In the genomic region with DNA sequence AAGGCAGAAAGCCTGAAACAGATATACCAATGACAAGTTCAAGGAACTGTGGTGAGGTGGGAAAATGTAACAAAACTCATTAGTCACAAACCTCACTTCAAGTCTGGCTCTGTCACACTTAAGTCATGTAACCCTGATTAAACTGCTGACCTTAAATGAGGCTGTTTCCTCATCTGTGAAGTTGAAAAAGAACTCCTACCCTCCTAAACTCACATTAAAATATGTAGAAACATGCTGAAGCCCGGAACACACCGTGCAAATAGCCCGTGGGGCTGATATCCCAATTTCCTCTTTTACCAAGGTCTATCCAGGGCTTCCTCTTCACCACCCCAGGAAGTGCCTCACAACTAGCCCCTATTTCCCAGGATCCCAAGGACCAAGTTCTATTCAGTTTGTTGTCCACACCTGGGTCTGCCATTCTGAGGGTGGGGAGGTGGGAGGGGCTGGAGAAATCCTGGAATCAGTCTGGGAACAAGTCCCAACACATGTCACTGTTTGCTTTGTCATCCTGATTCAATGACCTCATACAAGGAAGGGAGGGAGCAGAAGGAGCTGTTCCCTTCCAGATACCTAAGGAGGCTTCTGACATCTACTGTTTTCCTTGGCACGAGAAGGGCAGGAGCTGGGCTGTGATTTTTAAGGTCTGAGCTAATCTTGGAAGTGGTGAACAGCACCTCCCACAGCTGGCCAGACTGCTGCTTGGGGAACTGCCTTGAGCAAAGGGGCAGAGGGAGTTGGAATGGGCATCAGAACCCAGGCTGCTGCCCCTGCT, we compare ENCODE assay signal across 1 cellular context.
TF ChIP-seq lines count a peak whose summit lies in the region.

No MANE protein-coding gene starts in this region.

TF ChIP-seq in HEK293, 187 proteins besides CTCF, POLR2A, EP300 and RAD21 (continued from another document and continues in another):
- TF ChIP-seq, protein P1, sequence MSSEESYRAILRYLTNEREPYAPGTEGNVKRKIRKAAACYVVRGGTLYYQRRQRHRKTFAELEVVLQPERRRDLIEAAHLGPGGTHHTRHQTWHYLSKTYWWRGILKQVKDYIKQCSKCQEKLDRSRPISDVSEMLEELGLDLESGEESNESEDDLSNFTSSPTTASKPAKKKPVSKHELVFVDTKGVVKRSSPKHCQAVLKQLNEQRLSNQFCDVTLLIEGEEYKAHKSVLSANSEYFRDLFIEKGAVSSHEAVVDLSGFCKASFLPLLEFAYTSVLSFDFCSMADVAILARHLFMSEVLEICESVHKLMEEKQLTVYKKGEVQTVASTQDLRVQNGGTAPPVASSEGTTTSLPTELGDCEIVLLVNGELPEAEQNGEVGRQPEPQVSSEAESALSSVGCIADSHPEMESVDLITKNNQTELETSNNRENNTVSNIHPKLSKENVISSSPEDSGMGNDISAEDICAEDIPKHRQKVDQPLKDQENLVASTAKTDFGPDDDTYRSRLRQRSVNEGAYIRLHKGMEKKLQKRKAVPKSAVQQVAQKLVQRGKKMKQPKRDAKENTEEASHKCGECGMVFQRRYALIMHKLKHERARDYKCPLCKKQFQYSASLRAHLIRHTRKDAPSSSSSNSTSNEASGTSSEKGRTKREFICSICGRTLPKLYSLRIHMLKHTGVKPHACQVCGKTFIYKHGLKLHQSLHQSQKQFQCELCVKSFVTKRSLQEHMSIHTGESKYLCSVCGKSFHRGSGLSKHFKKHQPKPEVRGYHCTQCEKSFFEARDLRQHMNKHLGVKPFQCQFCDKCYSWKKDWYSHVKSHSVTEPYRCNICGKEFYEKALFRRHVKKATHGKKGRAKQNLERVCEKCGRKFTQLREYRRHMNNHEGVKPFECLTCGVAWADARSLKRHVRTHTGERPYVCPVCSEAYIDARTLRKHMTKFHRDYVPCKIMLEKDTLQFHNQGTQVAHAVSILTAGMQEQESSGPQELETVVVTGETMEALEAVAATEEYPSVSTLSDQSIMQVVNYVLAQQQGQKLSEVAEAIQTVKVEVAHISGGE (tag by site-specific recombination; conservative IDR thresholded peaks at IDR 0.05; ENCODE audit: low read depth) = no peak
- TF ChIP-seq KLF7 (tag by site-specific recombination; IDR thresholded peaks at IDR 0.05; ENCODE audit: borderline replicate concordance) (0 out of 2 replicates have a peak, but pooled peaks have one; percentile 21), ZSCAN5A (tag by site-specific recombination; IDR thresholded peaks at IDR 0.05) (no peak), ZNF645 (tag by site-specific recombination; IDR thresholded peaks at IDR 0.05) (no peak), ZNF544 (tag by site-specific recombination; IDR thresholded peaks at IDR 0.05) (no peak), ZNF10 (tag by site-specific recombination; IDR thresholded peaks at IDR 0.05) (no peak), ZNF521 (tag by site-specific recombination; IDR thresholded peaks at IDR 0.05) (no peak), IKZF3 (tag by site-specific recombination; IDR thresholded peaks at IDR 0.05) (peak; percentile 77), ZXDB (tag by site-specific recombination; IDR thresholded peaks at IDR 0.05) (peak; percentile 76), ZBTB26 (tag by site-specific recombination; optimal IDR thresholded peaks at IDR 0.05) (no peak), ZNF48 (tag by site-specific recombination; IDR thresholded peaks at IDR 0.05) (no peak), EGR2 (tag by site-specific recombination; IDR thresholded peaks at IDR 0.05; ENCODE audit: low read depth) (no peak), ZSCAN18 (tag by site-specific recombination; IDR thresholded peaks at IDR 0.05) (no peak), ZNF621 (tag by site-specific recombination; IDR thresholded peaks at IDR 0.05) (no peak), ZNF768 (tag by site-specific recombination; IDR thresholded peaks at IDR 0.05) (0 out of 2 replicates have a peak, but pooled peaks have one; percentile 7), ZNF214 (tag by site-specific recombination; IDR thresholded peaks at IDR 0.05; ENCODE audit: borderline replicate concordance) (no peak), MZF1 (tag by site-specific recombination; IDR thresholded peaks at IDR 0.05; ENCODE audit: borderline replicate concordance) (peak; percentile 72; the same call in 1 of the 2 replicates), ZNF202 (tag by site-specific recombination; IDR thresholded peaks at IDR 0.05; ENCODE audit: borderline replicate concordance) (no peak), ZNF624 (tag by site-specific recombination; IDR thresholded peaks at IDR 0.05) (no peak), HOXC10 (CRISPR knock-in tag; IDR thresholded peaks at IDR 0.05) (no peak), BCL11A (tag by site-specific recombination; IDR thresholded peaks at IDR 0.05; ENCODE audit: low read depth) (peak; percentile 66; the same call in 1 of the 2 replicates), ZNF629 (tag by site-specific recombination; IDR thresholded peaks at IDR 0.05) (peak; percentile 97)
- TF ChIP-seq, protein P2, sequence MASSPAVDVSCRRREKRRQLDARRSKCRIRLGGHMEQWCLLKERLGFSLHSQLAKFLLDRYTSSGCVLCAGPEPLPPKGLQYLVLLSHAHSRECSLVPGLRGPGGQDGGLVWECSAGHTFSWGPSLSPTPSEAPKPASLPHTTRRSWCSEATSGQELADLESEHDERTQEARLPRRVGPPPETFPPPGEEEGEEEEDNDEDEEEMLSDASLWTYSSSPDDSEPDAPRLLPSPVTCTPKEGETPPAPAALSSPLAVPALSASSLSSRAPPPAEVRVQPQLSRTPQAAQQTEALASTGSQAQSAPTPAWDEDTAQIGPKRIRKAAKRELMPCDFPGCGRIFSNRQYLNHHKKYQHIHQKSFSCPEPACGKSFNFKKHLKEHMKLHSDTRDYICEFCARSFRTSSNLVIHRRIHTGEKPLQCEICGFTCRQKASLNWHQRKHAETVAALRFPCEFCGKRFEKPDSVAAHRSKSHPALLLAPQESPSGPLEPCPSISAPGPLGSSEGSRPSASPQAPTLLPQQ (tag by site-specific recombination; IDR thresholded peaks at IDR 0.05) = peak; percentile 62; the same call in 1 of the 2 replicates
- TF ChIP-seq, protein P3, sequence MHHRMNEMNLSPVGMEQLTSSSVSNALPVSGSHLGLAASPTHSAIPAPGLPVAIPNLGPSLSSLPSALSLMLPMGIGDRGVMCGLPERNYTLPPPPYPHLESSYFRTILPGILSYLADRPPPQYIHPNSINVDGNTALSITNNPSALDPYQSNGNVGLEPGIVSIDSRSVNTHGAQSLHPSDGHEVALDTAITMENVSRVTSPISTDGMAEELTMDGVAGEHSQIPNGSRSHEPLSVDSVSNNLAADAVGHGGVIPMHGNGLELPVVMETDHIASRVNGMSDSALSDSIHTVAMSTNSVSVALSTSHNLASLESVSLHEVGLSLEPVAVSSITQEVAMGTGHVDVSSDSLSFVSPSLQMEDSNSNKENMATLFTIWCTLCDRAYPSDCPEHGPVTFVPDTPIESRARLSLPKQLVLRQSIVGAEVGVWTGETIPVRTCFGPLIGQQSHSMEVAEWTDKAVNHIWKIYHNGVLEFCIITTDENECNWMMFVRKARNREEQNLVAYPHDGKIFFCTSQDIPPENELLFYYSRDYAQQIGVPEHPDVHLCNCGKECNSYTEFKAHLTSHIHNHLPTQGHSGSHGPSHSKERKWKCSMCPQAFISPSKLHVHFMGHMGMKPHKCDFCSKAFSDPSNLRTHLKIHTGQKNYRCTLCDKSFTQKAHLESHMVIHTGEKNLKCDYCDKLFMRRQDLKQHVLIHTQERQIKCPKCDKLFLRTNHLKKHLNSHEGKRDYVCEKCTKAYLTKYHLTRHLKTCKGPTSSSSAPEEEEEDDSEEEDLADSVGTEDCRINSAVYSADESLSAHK (tag by site-specific recombination; IDR thresholded peaks at IDR 0.05) = 0 out of 2 replicates have a peak, but pooled peaks have one; percentile 23
- TF ChIP-seq, protein P4, sequence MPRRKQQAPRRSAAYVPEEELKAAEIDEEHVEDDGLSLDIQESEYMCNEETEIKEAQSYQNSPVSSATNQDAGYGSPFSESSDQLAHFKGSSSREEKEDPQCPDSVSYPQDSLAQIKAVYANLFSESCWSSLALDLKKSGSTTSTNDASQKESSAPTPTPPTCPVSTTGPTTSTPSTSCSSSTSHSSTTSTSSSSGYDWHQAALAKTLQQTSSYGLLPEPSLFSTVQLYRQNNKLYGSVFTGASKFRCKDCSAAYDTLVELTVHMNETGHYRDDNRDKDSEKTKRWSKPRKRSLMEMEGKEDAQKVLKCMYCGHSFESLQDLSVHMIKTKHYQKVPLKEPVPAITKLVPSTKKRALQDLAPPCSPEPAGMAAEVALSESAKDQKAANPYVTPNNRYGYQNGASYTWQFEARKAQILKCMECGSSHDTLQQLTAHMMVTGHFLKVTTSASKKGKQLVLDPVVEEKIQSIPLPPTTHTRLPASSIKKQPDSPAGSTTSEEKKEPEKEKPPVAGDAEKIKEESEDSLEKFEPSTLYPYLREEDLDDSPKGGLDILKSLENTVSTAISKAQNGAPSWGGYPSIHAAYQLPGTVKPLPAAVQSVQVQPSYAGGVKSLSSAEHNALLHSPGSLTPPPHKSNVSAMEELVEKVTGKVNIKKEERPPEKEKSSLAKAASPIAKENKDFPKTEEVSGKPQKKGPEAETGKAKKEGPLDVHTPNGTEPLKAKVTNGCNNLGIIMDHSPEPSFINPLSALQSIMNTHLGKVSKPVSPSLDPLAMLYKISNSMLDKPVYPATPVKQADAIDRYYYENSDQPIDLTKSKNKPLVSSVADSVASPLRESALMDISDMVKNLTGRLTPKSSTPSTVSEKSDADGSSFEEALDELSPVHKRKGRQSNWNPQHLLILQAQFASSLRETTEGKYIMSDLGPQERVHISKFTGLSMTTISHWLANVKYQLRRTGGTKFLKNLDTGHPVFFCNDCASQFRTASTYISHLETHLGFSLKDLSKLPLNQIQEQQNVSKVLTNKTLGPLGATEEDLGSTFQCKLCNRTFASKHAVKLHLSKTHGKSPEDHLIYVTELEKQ (tag by site-specific recombination; IDR thresholded peaks at IDR 0.05; ENCODE audit: borderline replicate concordance) = peak; percentile 86
- TF ChIP-seq, protein P5, sequence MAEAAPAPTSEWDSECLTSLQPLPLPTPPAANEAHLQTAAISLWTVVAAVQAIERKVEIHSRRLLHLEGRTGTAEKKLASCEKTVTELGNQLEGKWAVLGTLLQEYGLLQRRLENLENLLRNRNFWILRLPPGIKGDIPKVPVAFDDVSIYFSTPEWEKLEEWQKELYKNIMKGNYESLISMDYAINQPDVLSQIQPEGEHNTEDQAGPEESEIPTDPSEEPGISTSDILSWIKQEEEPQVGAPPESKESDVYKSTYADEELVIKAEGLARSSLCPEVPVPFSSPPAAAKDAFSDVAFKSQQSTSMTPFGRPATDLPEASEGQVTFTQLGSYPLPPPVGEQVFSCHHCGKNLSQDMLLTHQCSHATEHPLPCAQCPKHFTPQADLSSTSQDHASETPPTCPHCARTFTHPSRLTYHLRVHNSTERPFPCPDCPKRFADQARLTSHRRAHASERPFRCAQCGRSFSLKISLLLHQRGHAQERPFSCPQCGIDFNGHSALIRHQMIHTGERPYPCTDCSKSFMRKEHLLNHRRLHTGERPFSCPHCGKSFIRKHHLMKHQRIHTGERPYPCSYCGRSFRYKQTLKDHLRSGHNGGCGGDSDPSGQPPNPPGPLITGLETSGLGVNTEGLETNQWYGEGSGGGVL (tag by site-specific recombination; IDR thresholded peaks at IDR 0.05) = peak; percentile 74
- TF ChIP-seq, protein P6, sequence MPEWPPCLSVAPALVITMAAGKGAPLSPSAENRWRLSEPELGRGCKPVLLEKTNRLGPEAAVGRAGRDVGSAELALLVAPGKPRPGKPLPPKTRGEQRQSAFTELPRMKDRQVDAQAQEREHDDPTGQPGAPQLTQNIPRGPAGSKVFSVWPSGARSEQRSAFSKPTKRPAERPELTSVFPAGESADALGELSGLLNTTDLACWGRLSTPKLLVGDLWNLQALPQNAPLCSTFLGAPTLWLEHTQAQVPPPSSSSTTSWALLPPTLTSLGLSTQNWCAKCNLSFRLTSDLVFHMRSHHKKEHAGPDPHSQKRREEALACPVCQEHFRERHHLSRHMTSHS (tag by site-specific recombination; IDR thresholded peaks at IDR 0.05) = no peak
